In genomic region chr4:10750714-10751113, GRCh38 we compare ENCODE assay signal across 16 cellular contexts.
DNase-seq lines count a peak whose midpoint lies in the region; ATAC-seq and TF ChIP-seq lines count a peak whose summit lies in the region.
"Had no signal": no experiment of that assay in that cellular context is flagged by ENCODE, and none has a peak within 500 bp of the region (broad histone marks: within the 10 kb centered on the region; RNA-seq: fewer than 3 reads in every experiment).

No MANE protein-coding gene starts in this region.

- no peaks in the 10 kb centered on the region for H3K9me3 ChIP-seq in right atrium auricular region
- H3K9me3 ChIP-seq in MG63 = no peaks in the 10 kb centered on the region
- no peaks in the 10 kb centered on the region for H3K9me3 ChIP-seq in thoracic aorta
- H3K9me3 ChIP-seq: A549, BLaER1, Caco-2, HAP-1 had no signal

- no peak for TF ChIP-seq CTCF in right atrium auricular region (IDR thresholded peaks at IDR 0.05)
- no peak for TF ChIP-seq CTCF in fibroblast of mammary gland (conservative IDR thresholded peaks at IDR 0.05; ENCODE audit: control insufficient read depth, insufficient read depth, low read depth, low read length)
- no peak for TF ChIP-seq CTCF in thoracic aorta (IDR thresholded peaks at IDR 0.05)

- intact Hi-C loops in left ventricle myocardium superior (cut with micrococcal nuclease) = no loop called here

- H3K36me3 ChIP-seq in right atrium auricular region = no peaks in the 10 kb centered on the region
- no peaks in the 10 kb centered on the region for H3K36me3 ChIP-seq in MG63
- H3K36me3 ChIP-seq in thoracic aorta = no peaks in the 10 kb centered on the region
- H3K36me3 ChIP-seq: BLaER1, HAP-1 had no signal

- peak; percentile 52 for ATAC-seq in left ventricle myocardium superior
- ATAC-seq in thoracic aorta (ENCODE audit: insufficient number of reproducible peaks, low FRiP score, low read depth) = no peak
- ATAC-seq: A549 had no signal

- H3K27ac ChIP-seq in right atrium auricular region (no peak overlapping the region), thoracic aorta (no peak overlapping the region)
- H3K27ac ChIP-seq: A549, BLaER1 had no signal

- H3K27me3 ChIP-seq in right atrium auricular region = no peaks in the 10 kb centered on the region
- no peaks in the 10 kb centered on the region for H3K27me3 ChIP-seq in MG63
- no peaks in the 10 kb centered on the region for H3K27me3 ChIP-seq in thoracic aorta (replicated peaks; ENCODE audit: insufficient read depth)
- H3K27me3 ChIP-seq: BLaER1 had no signal

- peak; percentile 38 for DNase-seq in left ventricle myocardium superior
- DNase-seq in right atrium auricular region (ENCODE audit: low spot score) = no peak
- DNase-seq in MG63 = peak; percentile 68
- peak; percentile 35 for DNase-seq in fibroblast of mammary gland (ENCODE audit: low read depth)
- no peak for DNase-seq in thoracic aorta (ENCODE audit: low spot score)
- DNase-seq in activated naive CD4-positive, alpha-beta T cell treated with Interleukin-2 at 50 U/mL for 16 hours = no peak
- DNase-seq in A172 (ENCODE audit: low spot score) = no peak
- DNase-seq in NCI-H2107 (lab: John Stamatoyannopoulos, UW) = no peak
- DNase-seq: AML-193; Caco-2; CD8-positive, alpha-beta memory T cell; DMS53; GF-D8 had no signal

- H3K4me3 ChIP-seq in right atrium auricular region (no peak overlapping the region), MG63 (no peak overlapping the region), fibroblast of mammary gland (ENCODE audit: control insufficient read depth, low read depth, low read length) (no peak overlapping the region), thoracic aorta (peak overlapping the region; percentile 9)
- H3K4me3 ChIP-seq: A549, BLaER1, HAP-1 had no signal

- H3K4me1 ChIP-seq in right atrium auricular region (no peaks in the 10 kb centered on the region), thoracic aorta (ENCODE audit: control insufficient read depth in 1 of 2, low read depth in 2 of 2) (peaks cover 10 to 30% of the 10 kb centered on the region in 2 donors)
- H3K4me1 ChIP-seq: A549, Caco-2, HAP-1 had no signal

Comparison
In these comparisons a context has a peak if more than half of its experiments do, and no peak if none do; other contexts are left out.
1. DNase-seq: peak in left ventricle myocardium superior (single experiment), MG63 (single experiment) and fibroblast of mammary gland (single experiment); none in right atrium auricular region (single experiment), thoracic aorta (single experiment), activated naive CD4-positive, alpha-beta T cell treated with Interleukin-2 at 50 U/mL for 16 hours (single experiment), A172 (single experiment) and NCI-H2107 (single experiment).